Comparison of ENCODE assay signal across 1 cellular context in the genomic region with DNA sequence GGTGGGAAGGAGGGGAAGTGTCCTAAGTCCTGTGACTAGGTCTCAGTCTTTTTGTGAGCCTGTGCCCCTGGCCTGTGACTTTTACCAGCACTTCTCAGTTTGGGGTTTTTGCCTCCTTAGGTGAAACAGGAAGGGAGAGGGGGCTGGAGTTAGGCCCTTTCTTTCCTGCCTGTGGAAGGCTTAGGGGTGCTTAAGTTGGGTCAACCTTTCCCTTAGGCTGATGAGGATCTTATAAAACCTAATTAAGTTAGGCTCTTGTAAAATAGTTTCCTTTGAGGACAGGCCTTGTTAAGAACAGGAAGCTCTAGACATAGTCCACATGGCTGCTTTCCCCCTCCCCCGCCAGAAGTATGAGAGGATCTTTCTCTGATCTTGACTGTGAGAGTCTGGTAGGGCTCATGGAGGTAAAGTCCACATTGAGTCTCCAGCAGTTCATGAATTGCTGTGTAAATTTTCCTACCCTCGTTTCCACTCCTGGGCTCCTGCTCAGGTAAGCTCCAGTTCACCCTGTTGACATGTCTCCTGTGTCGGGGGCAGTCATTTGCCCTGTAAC.
TF ChIP-seq lines count a peak whose summit lies in the region.

No MANE protein-coding gene starts in this region.

TF ChIP-seq in K562, 482 proteins besides CTCF, POLR2A, EP300 and RAD21:
- TF ChIP-seq, protein P1, sequence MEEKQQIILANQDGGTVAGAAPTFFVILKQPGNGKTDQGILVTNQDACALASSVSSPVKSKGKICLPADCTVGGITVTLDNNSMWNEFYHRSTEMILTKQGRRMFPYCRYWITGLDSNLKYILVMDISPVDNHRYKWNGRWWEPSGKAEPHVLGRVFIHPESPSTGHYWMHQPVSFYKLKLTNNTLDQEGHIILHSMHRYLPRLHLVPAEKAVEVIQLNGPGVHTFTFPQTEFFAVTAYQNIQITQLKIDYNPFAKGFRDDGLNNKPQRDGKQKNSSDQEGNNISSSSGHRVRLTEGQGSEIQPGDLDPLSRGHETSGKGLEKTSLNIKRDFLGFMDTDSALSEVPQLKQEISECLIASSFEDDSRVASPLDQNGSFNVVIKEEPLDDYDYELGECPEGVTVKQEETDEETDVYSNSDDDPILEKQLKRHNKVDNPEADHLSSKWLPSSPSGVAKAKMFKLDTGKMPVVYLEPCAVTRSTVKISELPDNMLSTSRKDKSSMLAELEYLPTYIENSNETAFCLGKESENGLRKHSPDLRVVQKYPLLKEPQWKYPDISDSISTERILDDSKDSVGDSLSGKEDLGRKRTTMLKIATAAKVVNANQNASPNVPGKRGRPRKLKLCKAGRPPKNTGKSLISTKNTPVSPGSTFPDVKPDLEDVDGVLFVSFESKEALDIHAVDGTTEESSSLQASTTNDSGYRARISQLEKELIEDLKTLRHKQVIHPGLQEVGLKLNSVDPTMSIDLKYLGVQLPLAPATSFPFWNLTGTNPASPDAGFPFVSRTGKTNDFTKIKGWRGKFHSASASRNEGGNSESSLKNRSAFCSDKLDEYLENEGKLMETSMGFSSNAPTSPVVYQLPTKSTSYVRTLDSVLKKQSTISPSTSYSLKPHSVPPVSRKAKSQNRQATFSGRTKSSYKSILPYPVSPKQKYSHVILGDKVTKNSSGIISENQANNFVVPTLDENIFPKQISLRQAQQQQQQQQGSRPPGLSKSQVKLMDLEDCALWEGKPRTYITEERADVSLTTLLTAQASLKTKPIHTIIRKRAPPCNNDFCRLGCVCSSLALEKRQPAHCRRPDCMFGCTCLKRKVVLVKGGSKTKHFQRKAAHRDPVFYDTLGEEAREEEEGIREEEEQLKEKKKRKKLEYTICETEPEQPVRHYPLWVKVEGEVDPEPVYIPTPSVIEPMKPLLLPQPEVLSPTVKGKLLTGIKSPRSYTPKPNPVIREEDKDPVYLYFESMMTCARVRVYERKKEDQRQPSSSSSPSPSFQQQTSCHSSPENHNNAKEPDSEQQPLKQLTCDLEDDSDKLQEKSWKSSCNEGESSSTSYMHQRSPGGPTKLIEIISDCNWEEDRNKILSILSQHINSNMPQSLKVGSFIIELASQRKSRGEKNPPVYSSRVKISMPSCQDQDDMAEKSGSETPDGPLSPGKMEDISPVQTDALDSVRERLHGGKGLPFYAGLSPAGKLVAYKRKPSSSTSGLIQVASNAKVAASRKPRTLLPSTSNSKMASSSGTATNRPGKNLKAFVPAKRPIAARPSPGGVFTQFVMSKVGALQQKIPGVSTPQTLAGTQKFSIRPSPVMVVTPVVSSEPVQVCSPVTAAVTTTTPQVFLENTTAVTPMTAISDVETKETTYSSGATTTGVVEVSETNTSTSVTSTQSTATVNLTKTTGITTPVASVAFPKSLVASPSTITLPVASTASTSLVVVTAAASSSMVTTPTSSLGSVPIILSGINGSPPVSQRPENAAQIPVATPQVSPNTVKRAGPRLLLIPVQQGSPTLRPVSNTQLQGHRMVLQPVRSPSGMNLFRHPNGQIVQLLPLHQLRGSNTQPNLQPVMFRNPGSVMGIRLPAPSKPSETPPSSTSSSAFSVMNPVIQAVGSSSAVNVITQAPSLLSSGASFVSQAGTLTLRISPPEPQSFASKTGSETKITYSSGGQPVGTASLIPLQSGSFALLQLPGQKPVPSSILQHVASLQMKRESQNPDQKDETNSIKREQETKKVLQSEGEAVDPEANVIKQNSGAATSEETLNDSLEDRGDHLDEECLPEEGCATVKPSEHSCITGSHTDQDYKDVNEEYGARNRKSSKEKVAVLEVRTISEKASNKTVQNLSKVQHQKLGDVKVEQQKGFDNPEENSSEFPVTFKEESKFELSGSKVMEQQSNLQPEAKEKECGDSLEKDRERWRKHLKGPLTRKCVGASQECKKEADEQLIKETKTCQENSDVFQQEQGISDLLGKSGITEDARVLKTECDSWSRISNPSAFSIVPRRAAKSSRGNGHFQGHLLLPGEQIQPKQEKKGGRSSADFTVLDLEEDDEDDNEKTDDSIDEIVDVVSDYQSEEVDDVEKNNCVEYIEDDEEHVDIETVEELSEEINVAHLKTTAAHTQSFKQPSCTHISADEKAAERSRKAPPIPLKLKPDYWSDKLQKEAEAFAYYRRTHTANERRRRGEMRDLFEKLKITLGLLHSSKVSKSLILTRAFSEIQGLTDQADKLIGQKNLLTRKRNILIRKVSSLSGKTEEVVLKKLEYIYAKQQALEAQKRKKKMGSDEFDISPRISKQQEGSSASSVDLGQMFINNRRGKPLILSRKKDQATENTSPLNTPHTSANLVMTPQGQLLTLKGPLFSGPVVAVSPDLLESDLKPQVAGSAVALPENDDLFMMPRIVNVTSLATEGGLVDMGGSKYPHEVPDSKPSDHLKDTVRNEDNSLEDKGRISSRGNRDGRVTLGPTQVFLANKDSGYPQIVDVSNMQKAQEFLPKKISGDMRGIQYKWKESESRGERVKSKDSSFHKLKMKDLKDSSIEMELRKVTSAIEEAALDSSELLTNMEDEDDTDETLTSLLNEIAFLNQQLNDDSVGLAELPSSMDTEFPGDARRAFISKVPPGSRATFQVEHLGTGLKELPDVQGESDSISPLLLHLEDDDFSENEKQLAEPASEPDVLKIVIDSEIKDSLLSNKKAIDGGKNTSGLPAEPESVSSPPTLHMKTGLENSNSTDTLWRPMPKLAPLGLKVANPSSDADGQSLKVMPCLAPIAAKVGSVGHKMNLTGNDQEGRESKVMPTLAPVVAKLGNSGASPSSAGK (IDR thresholded peaks at IDR 0.05), result peak; percentile 42; the same call in 1 of the 2 replicates
- TF ChIP-seq, protein P2, sequence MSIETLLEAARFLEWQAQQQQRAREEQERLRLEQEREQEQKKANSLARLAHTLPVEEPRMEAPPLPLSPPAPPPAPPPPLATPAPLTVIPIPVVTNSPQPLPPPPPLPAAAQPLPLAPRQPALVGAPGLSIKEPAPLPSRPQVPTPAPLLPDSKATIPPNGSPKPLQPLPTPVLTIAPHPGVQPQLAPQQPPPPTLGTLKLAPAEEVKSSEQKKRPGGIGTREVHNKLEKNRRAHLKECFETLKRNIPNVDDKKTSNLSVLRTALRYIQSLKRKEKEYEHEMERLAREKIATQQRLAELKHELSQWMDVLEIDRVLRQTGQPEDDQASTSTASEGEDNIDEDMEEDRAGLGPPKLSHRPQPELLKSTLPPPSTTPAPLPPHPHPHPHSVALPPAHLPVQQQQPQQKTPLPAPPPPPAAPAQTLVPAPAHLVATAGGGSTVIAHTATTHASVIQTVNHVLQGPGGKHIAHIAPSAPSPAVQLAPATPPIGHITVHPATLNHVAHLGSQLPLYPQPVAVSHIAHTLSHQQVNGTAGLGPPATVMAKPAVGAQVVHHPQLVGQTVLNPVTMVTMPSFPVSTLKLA (conservative IDR thresholded peaks at IDR 0.05), result 0 out of 4 replicates have a peak, but pooled peaks of 1 of the 2 experiments have one; percentile 18
- TF ChIP-seq ZNF592 (IDR thresholded peaks at IDR 0.05), result peak; percentile 71
- 0 out of 2 replicates have a peak, but pooled peaks have one; percentile 17 for TF ChIP-seq ETV1 (tag; conservative IDR thresholded peaks at IDR 0.05; ENCODE audit: low read depth)
- TF ChIP-seq SMAD4 (CRISPR knock-in tag; conservative IDR thresholded peaks at IDR 0.05), result peak; percentile 32; the same call in 1 of the 2 replicates
- peak; percentile 29; the same call in 1 of the 2 replicates for TF ChIP-seq CHD2 (IDR thresholded peaks at IDR 0.05; ENCODE audit: low read depth, low read length)
- TF ChIP-seq BRD4 (IDR thresholded peaks at IDR 0.05), result peak; percentile 71; the same call in 1 of the 2 replicates
- TF ChIP-seq, protein P3, sequence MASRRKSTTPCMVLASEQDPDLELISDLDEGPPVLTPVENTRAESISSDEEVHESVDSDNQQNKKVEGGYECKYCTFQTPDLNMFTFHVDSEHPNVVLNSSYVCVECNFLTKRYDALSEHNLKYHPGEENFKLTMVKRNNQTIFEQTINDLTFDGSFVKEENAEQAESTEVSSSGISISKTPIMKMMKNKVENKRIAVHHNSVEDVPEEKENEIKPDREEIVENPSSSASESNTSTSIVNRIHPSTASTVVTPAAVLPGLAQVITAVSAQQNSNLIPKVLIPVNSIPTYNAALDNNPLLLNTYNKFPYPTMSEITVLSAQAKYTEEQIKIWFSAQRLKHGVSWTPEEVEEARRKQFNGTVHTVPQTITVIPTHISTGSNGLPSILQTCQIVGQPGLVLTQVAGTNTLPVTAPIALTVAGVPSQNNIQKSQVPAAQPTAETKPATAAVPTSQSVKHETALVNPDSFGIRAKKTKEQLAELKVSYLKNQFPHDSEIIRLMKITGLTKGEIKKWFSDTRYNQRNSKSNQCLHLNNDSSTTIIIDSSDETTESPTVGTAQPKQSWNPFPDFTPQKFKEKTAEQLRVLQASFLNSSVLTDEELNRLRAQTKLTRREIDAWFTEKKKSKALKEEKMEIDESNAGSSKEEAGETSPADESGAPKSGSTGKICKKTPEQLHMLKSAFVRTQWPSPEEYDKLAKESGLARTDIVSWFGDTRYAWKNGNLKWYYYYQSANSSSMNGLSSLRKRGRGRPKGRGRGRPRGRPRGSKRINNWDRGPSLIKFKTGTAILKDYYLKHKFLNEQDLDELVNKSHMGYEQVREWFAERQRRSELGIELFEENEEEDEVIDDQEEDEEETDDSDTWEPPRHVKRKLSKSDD (conservative IDR thresholded peaks at IDR 0.05; ENCODE audit: low read length), result no peak
- 0 out of 2 replicates have a peak, but pooled peaks have one; percentile 42 for TF ChIP-seq HDAC8 (tag; IDR thresholded peaks at IDR 0.05)
- TF ChIP-seq ZNF311 (CRISPR knock-in tag; IDR thresholded peaks at IDR 0.05), result 0 out of 2 replicates have a peak, but pooled peaks have one; percentile 9
- no peak for TF ChIP-seq TCF7L2 (IDR thresholded peaks at IDR 0.05; ENCODE audit: low read depth, low read length)
- no peak for TF ChIP-seq PML (IDR thresholded peaks at IDR 0.05; ENCODE audit: low read length)
- 0 out of 2 replicates have a peak, but pooled peaks have one; percentile 29 for TF ChIP-seq FOXK1 (CRISPR knock-in tag; IDR thresholded peaks at IDR 0.05; ENCODE audit: borderline replicate concordance)
- peak in 1 of 3 experiments; percentile 53 for TF ChIP-seq YY1 (IDR thresholded peaks at IDR 0.05; ENCODE audit: borderline replicate concordance in 1 of 3, control insufficient read depth in 1 of 3, extremely low read depth in 1 of 3, insufficient read depth in 3 of 3, insufficient read length in 1 of 3, insufficient replicate concordance in 2 of 3, low read depth in 1 of 3, low read length in 2 of 3)
- TF ChIP-seq L3MBTL2 (IDR thresholded peaks at IDR 0.05), result peak; percentile 65; the same call in 1 of the 2 replicates
- no peak for TF ChIP-seq ZNF780A (CRISPR knock-in tag; IDR thresholded peaks at IDR 0.05)
